Comparison of ENCODE assay signal across 8 cellular contexts in the genomic region with DNA sequence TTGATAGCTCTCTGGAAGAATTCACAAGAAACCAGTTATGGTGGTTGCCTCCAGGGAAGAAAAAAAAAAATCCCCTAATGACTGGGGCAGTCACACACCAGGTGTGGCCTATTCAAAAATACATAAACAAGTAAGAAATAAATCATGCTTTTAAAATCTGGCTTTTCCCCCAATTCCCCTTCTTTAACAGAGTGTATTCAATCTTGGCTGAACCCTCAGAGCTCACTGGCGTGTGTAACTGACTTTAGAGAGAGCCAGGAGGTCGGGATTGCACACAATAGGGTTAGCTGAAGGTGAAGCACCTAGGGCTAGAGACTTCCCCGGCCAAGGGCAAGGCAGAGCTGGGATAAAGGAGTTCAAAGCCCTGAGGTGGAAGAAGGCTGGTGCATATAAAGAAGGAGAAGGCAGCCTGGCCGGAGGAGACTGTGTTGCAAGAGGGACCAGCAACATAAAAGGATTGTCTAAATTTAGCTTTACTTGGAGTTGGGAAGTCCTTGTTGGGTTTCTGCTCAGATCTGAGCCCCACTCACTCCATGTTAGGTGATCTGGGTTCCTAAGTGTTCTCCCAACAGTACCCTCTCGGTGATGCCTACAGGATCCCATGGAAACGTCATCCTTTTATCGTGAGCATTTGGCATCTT. TPM values are rescaled to one million over a fixed set of nuclear protein-coding genes. Genes with fewer than 3 reads are reported as not detected.
A peak's percentile ranks its signal among the peaks of the same experiment; 100 is the strongest.
DNase-seq lines count a peak whose midpoint lies in the region; ATAC-seq and TF ChIP-seq lines count a peak whose summit lies in the region.

No MANE protein-coding gene starts in this region.

- no peaks in the 10 kb centered on the region for H3F3A ChIP-seq in GM23338 (replicated peaks; ENCODE audit: low read depth)

- H3K4me2 ChIP-seq in GM23338 = no peak overlapping the region
- no peak overlapping the region for H3K4me2 ChIP-seq in osteoblast (ENCODE audit: insufficient read depth, low read length)

- no peak for DNase-seq in GM23338 (ENCODE audit: low spot score)
- DNase-seq in activated CD8-positive, alpha-beta T cell treated with anti-CD3 and anti-CD28 coated beads for 36 hours = no peak
- DNase-seq in osteoblast (ENCODE audit: insufficient read length, low spot score, missing footprints) = peak; percentile 17
- DNase-seq in GF-D8 (lab: John Stamatoyannopoulos, UW) = no peak
- no peak for DNase-seq in posterior cingulate gyrus
- no peak for DNase-seq in ovary

- peak; percentile 42; the same call in 2 of the 3 replicates for ATAC-seq in GM23338
- ATAC-seq in activated CD8-positive, alpha-beta T cell treated with anti-CD3 and anti-CD28 coated beads for 36 hours = peak; percentile 67
- no peak for ATAC-seq in GM18858 (IDR thresholded peaks at IDR 0.05; ENCODE audit: unreplicated experiment)

- peak overlapping the region; percentile 55; the same call in 1 of the 2 replicates for H3K27ac ChIP-seq in GM23338 (ENCODE audit: low read depth)
- H3K27ac ChIP-seq in osteoblast (ENCODE audit: low read depth, low read length) = no peak overlapping the region
- H3K27ac ChIP-seq in ovary = no peak overlapping the region

- H3K27me3 ChIP-seq in GM23338 (ENCODE audit: insufficient read depth) = no peaks in the 10 kb centered on the region
- no peaks in the 10 kb centered on the region for H3K27me3 ChIP-seq in osteoblast (ENCODE audit: insufficient read depth, low read length)
- H3K27me3 ChIP-seq in ovary = no peaks in the 10 kb centered on the region

- intact Hi-C loops in activated CD8-positive, alpha-beta T cell treated with anti-CD3 and anti-CD28 coated beads for 36 hours (cut with micrococcal nuclease) = no loop called here
- intact Hi-C loops in posterior cingulate gyrus (cut with DNase I) = no loop called here
- intact Hi-C loops in ovary (cut with DNase I) = no loop called here

- no peaks in the 10 kb centered on the region for H3K9me3 ChIP-seq in osteoblast (ENCODE audit: low read depth, low read length)
- H3K9me3 ChIP-seq in ovary = no peaks in the 10 kb centered on the region

- H3K9me2 ChIP-seq in GM23338 (ENCODE audit: insufficient read depth) = no peaks in the 10 kb centered on the region

- TF ChIP-seq CTCF in GM23338 (conservative IDR thresholded peaks at IDR 0.05; ENCODE audit: low read depth in 2 of 2) (no peak), osteoblast (IDR thresholded peaks at IDR 0.05; ENCODE audit: extremely low read depth, low read depth, low read length) (no peak), ovary (IDR thresholded peaks at IDR 0.05) (no peak)
- no peak for TF ChIP-seq CTCF in activated CD8-positive, alpha-beta T cell treated with anti-CD3 and anti-CD28 coated beads for 36 hours (IDR thresholded peaks at IDR 0.05)

- CTCF ChIA-PET in activated CD8-positive, alpha-beta T cell treated with anti-CD3 and anti-CD28 coated beads for 36 hours (lab: Charles Lee) = interaction anchor here (0.8 to 1.4 kb wide), 4 partner anchors 15 to 135 kb away, joined by 3 to 5 read pairs (median 3); no protein-coding TSS in a partner anchor

- H3K36me3 Mint-ChIP-seq in GM23338 (ENCODE audit: low read depth) = no peaks in the 10 kb centered on the region
- H3K36me3 Mint-ChIP-seq in activated CD8-positive, alpha-beta T cell treated with anti-CD3 and anti-CD28 coated beads for 36 hours (ENCODE audit: low read depth) = peaks cover 77% of the 10 kb centered on the region

- peaks cover 12% of the 10 kb centered on the region; the same call in 1 of the 2 replicates for H4K20me1 ChIP-seq in GM23338 (replicated peaks; ENCODE audit: insufficient read depth)
- peaks cover 23% of the 10 kb centered on the region for H4K20me1 ChIP-seq in osteoblast (ENCODE audit: insufficient read depth, low read length)

- no peak for TF ChIP-seq EP300 in ovary (IDR thresholded peaks at IDR 0.05)

- H3K79me2 ChIP-seq in GM23338 (replicated peaks; ENCODE audit: insufficient read depth) (peaks cover 51% of the 10 kb centered on the region), osteoblast (ENCODE audit: insufficient read depth, low read length) (peaks cover 40% of the 10 kb centered on the region)

- H3K4me3 Mint-ChIP-seq in GM23338 = no peak overlapping the region; the same call in 2 of the 3 replicates
- peak overlapping the region; percentile 30 for H3K4me3 Mint-ChIP-seq in activated CD8-positive, alpha-beta T cell treated with anti-CD3 and anti-CD28 coated beads for 36 hours

- WGBS in ovary, 3 donors = 70 to 86% (median 83%) methylated on average over 7 of the region's 7 CpGs

- H3K27ac Mint-ChIP-seq in GM23338 = no peak overlapping the region
- peak overlapping the region; percentile 99 for H3K27ac Mint-ChIP-seq in activated CD8-positive, alpha-beta T cell treated with anti-CD3 and anti-CD28 coated beads for 36 hours

- peak; percentile 33 for TF ChIP-seq POLR2A in GM15510 (IDR thresholded peaks at IDR 0.05; ENCODE audit: borderline replicate concordance, extremely low read depth, insufficient read length)
- TF ChIP-seq POLR2A in ovary (IDR thresholded peaks at IDR 0.05) = no peak

- H3K4me3 ChIP-seq in GM23338 = no peak overlapping the region
- H3K4me3 ChIP-seq in osteoblast (ENCODE audit: insufficient read depth, low read length) = no peak overlapping the region
- no peak overlapping the region for H3K4me3 ChIP-seq in ovary

- H3K4me1 Mint-ChIP-seq in GM23338 = 0 out of 3 replicates have a peak, but pooled peaks cover 2% of the 10 kb centered on the region
- H3K4me1 Mint-ChIP-seq in activated CD8-positive, alpha-beta T cell treated with anti-CD3 and anti-CD28 coated beads for 36 hours (ENCODE audit: low read depth) = peaks cover 90% of the 10 kb centered on the region

- no peaks in the 10 kb centered on the region for H3K9me3 Mint-ChIP-seq in GM23338
- no peaks in the 10 kb centered on the region for H3K9me3 Mint-ChIP-seq in activated CD8-positive, alpha-beta T cell treated with anti-CD3 and anti-CD28 coated beads for 36 hours

- POLR2A ChIA-PET in activated CD8-positive, alpha-beta T cell treated with anti-CD3 and anti-CD28 coated beads for 36 hours (lab: Charles Lee) = interaction anchor here (0.6 to 3.9 kb wide), 12 partner anchors 10 to 136 kb away, joined by 3 to 21 read pairs (median 3); partner anchors contain the start of gene GPR107

- no peaks in the 10 kb centered on the region for H3K36me3 ChIP-seq in GM23338 (ENCODE audit: insufficient read depth)
- no peaks in the 10 kb centered on the region for H3K36me3 ChIP-seq in osteoblast (ENCODE audit: insufficient read depth, low read length)
- H3K36me3 ChIP-seq in ovary = no peaks in the 10 kb centered on the region

- peaks cover 3% of the 10 kb centered on the region; the same call in 1 of the 2 replicates for H3K4me1 ChIP-seq in GM23338 (ENCODE audit: insufficient read depth)
- peaks cover 10% of the 10 kb centered on the region for H3K4me1 ChIP-seq in osteoblast (ENCODE audit: insufficient read depth, low read length)
- H3K4me1 ChIP-seq in ovary (ENCODE audit: insufficient read depth) = peaks cover 6% of the 10 kb centered on the region

- H3K27me3 Mint-ChIP-seq in GM23338 (ENCODE audit: insufficient read depth, low read depth, poor library complexity) = no peaks in the 10 kb centered on the region
- no peaks in the 10 kb centered on the region for H3K27me3 Mint-ChIP-seq in activated CD8-positive, alpha-beta T cell treated with anti-CD3 and anti-CD28 coated beads for 36 hours

- H2AFZ ChIP-seq in GM23338 = no peak overlapping the region
- no peak overlapping the region for H2AFZ ChIP-seq in osteoblast (ENCODE audit: low read length)

TF ChIP-seq in GM23338, 12 proteins besides CTCF, POLR2A, EP300 and RAD21 (continues in another document):
- TF ChIP-seq POLR2AphosphoS5 (IDR thresholded peaks at IDR 0.05; ENCODE audit: low read depth) = no peak
- TF ChIP-seq ZNF331 (CRISPR knock-in tag; IDR thresholded peaks at IDR 0.05; ENCODE audit: low read depth) = no peak
- TF ChIP-seq, protein P1, sequence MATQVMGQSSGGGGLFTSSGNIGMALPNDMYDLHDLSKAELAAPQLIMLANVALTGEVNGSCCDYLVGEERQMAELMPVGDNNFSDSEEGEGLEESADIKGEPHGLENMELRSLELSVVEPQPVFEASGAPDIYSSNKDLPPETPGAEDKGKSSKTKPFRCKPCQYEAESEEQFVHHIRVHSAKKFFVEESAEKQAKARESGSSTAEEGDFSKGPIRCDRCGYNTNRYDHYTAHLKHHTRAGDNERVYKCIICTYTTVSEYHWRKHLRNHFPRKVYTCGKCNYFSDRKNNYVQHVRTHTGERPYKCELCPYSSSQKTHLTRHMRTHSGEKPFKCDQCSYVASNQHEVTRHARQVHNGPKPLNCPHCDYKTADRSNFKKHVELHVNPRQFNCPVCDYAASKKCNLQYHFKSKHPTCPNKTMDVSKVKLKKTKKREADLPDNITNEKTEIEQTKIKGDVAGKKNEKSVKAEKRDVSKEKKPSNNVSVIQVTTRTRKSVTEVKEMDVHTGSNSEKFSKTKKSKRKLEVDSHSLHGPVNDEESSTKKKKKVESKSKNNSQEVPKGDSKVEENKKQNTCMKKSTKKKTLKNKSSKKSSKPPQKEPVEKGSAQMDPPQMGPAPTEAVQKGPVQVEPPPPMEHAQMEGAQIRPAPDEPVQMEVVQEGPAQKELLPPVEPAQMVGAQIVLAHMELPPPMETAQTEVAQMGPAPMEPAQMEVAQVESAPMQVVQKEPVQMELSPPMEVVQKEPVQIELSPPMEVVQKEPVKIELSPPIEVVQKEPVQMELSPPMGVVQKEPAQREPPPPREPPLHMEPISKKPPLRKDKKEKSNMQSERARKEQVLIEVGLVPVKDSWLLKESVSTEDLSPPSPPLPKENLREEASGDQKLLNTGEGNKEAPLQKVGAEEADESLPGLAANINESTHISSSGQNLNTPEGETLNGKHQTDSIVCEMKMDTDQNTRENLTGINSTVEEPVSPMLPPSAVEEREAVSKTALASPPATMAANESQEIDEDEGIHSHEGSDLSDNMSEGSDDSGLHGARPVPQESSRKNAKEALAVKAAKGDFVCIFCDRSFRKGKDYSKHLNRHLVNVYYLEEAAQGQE (IDR thresholded peaks at IDR 0.05; ENCODE audit: unreplicated experiment) = no peak
- TF ChIP-seq STAT1 (IDR thresholded peaks at IDR 0.05; ENCODE audit: unreplicated experiment) = no peak

RNA-seq across cellular contexts. Expression of gene FNBP1, which starts 19.7 kb away (rescaled TPM):
- 25.0 and 28.8 TPM in 2 replicates for total RNA-seq in GM23338 (2014; rRNA removed; shearing (Covaris generic))
- polyA plus RNA-seq in GM23338 (2016; fragmentation: Nextera tagmentation; extraction: Ambion mirVana) (26.6 and 27.4 TPM in 2 replicates), ovary (10 to 100 TPM; 18.0 to 61.5 TPM)
- 100 to 1,000 TPM; 266 to 268 TPM for total RNA-seq in activated CD8-positive, alpha-beta T cell treated with anti-CD3 and anti-CD28 coated beads for 36 hours
- total RNA-seq in osteoblast (31.8 and 35.9 TPM in 2 replicates), ovary (10 to 100 TPM; 22.4 to 57.8 (median 49.0) TPM)

RNA-seq across cellular contexts. Expression of gene GPR107, which starts 30.4 kb away (rescaled TPM):
- total RNA-seq in GM23338 (2014; rRNA removed; shearing (Covaris generic)) = 18.4 and 30.7 TPM in 2 replicates
- polyA plus RNA-seq in GM23338 (2016; fragmentation: Nextera tagmentation; extraction: Ambion mirVana) (6.2 and 7.3 TPM in 2 replicates), ovary (10 to 100 TPM; 16.3 to 44.0 TPM)
- total RNA-seq in activated CD8-positive, alpha-beta T cell treated with anti-CD3 and anti-CD28 coated beads for 36 hours = 10 to 100 TPM; 18.2 to 19.0 TPM
- total RNA-seq in osteoblast (25.3 and 30.1 TPM in 2 replicates), ovary (10 to 100 TPM; 11.6 to 34.4 (median 28.3) TPM)
